In the genomic region with DNA sequence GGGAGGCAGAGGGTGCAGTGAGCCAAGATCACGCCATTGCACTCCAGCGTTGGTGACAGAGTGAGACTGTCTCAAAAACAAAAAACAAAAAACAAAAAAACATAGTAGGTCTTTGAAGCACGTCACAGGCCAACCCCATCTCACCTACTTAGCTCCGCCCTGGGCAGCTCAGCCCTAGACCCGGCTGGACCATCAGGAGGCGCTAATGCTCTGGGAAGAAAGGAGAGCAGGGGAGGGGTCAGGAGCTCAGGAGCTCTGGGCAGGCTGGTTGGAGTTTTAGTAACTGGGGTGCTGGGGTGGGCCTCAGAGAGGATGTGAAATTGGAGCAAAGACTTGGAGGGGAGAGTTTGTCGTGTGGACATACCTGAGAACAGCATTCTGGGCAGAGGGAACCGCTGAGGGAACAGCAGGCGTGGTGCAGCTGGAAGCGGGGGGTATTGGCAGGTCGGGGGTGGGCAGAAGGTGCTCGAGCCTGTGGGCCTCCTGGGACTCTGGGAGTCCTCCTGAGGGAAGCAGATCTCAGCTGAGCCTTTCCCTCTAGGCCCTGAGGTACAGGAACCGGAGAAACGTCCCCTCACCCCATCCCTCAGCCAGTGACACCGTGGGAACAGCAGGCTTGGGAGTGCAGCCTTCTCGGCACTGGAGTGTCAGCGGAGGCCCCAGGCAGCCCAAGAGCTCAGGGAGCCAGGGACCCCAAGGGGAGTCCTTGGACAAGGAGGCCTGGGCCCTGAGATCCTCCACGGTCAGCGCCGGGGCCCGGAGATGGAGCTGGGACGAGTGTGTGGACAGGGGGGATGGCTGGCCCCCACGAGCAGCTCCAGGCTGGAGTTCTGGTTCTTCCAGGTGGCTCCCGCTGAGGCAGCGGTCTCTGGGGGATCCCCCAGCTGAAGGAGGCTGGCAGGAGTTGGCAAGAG, we compare ENCODE assay signal across 8 cellular contexts. TPM values are rescaled to one million over a fixed set of nuclear protein-coding genes. Genes with fewer than 3 reads are reported as not detected.
DNase-seq lines count a peak whose midpoint lies in the region; ATAC-seq and TF ChIP-seq lines count a peak whose summit lies in the region.

No MANE protein-coding gene starts in this region.

- intact Hi-C loops in heart right ventricle (cut with DNase I): loop anchor here in 4 of 10 donors (5.0 to 10.0 kb wide), 3 partner anchors 39 to 741 kb away; a partner anchor contains a TSS
- intact Hi-C loops in heart left ventricle (cut with DNase I): loop anchor here in 4 of 10 donors (5.0 to 10.0 kb wide), 3 partner anchors 39 to 298 kb away; a partner anchor contains a TSS

- H3K4me3 Mint-ChIP-seq in WTC11: no peak overlapping the region

- H3K27ac Mint-ChIP-seq in WTC11: peak overlapping the region; percentile 73

- no peaks in the 10 kb centered on the region for H3K27me3 Mint-ChIP-seq in WTC11 (ENCODE audit: low read depth)

- H3K27ac ChIP-seq in heart right ventricle: peak overlapping the region in 1 of 10 donors; percentile 6
- H3K27ac ChIP-seq in heart left ventricle: no peak overlapping the region

- POLR2A ChIA-PET in WTC11 (lab: Charles Lee): interaction anchor here (0.6 to 1.1 kb wide), 4 partner anchors 14 to 85 kb away, joined by 3 to 5 read pairs (median 4); no protein-coding TSS in a partner anchor

- no peak overlapping the region for H2AFZ ChIP-seq in Loucy (ENCODE audit: low read length)

- no peaks in the 10 kb centered on the region for H3K9me3 Mint-ChIP-seq in WTC11

- H3K4me3 ChIP-seq in heart right ventricle (no peak overlapping the region), heart left ventricle (no peak overlapping the region), Loucy (ENCODE audit: low read length, poor library complexity, severe bottlenecking) (no peak overlapping the region)

- CTCF ChIA-PET in WTC11 (lab: Charles Lee): interaction anchor here (0.5 to 10.4 kb wide), 69 partner anchors 8 to 793 kb away, joined by 3 to 437 read pairs (median 6); a partner anchor contains a TSS

- peaks cover 26% of the 10 kb centered on the region for H3K4me1 Mint-ChIP-seq in WTC11

- DNase-seq in heart right ventricle: no peak
- no peak for DNase-seq in heart left ventricle
- DNase-seq in WTC11 (ENCODE audit: low spot score): peak; percentile 93
- peak; percentile 48 for DNase-seq in hepatic stellate cell (ENCODE audit: low spot score)
- DNase-seq in NCI-H146 (lab: John Stamatoyannopoulos, UW): no peak
- DNase-seq in putamen (ENCODE audit: low spot score): no peak

- H3K9me2 ChIP-seq in Loucy (replicated peaks; ENCODE audit: low read depth, low read length): no peaks in the 10 kb centered on the region

- peaks cover under 1% of the 10 kb centered on the region; the same call in 1 of the 2 replicates for H3K36me3 Mint-ChIP-seq in WTC11

- peaks cover 5% of the 10 kb centered on the region for H4K20me1 ChIP-seq in Loucy (ENCODE audit: insufficient read depth, low read length, poor library complexity, severe bottlenecking)

- H3K4me1 ChIP-seq in heart right ventricle (peaks cover 8 to 48% (median 36%) of the 10 kb centered on the region in 9 donors), heart left ventricle (peaks cover 3 to 47% (median 30%) of the 10 kb centered on the region in 12 donors), Loucy (ENCODE audit: insufficient read depth, low read length, poor library complexity, severe bottlenecking) (peaks cover 29% of the 10 kb centered on the region)

- ATAC-seq in heart right ventricle (no peak), heart left ventricle (no peak), WTC11 (peak; percentile 78), GM21528 (IDR thresholded peaks at IDR 0.05; ENCODE audit: low FRiP score, unreplicated experiment) (no peak)

- TF ChIP-seq CTCF in heart right ventricle (IDR thresholded peaks at IDR 0.05) (peak in 7 of 9 donors; percentile 9 to 35 (median 22)), heart left ventricle (IDR thresholded peaks at IDR 0.05) (peak in 5 of 12 donors; percentile 11 to 34 (median 28)), Loucy (conservative IDR thresholded peaks at IDR 0.05; ENCODE audit: low read length) (peak; percentile 76), WTC11 (IDR thresholded peaks at IDR 0.05) (peak; percentile 23; the same call in 1 of the 2 replicates)

- H3K9me3 ChIP-seq in heart right ventricle: no peaks in the 10 kb centered on the region
- H3K9me3 ChIP-seq in heart left ventricle: no peaks in the 10 kb centered on the region
- H3K9me3 ChIP-seq in Loucy (ENCODE audit: insufficient read depth, low read depth, low read length): no peaks in the 10 kb centered on the region

- no peak overlapping the region for H3K9ac ChIP-seq in Loucy (ENCODE audit: low read depth, low read length, poor library complexity, severe bottlenecking)

- peaks cover 18% of the 10 kb centered on the region; the same call in 1 of the 2 replicates for H3K79me2 ChIP-seq in Loucy (ENCODE audit: insufficient read depth, low read length)

- no peak for TF ChIP-seq POLR2A in heart left ventricle (IDR thresholded peaks at IDR 0.05)

- WGBS in heart right ventricle, 2 donors: 85 to 88% methylated on average over 25 of the region's 25 CpGs
- 85 to 90% (median 87%) methylated on average over 25 of the region's 25 CpGs for WGBS in heart left ventricle, 4 donors

- H3K4me2 ChIP-seq in Loucy (ENCODE audit: low read depth, low read length, poor library complexity, severe bottlenecking): no peak overlapping the region

- no peaks in the 10 kb centered on the region for H3K27me3 ChIP-seq in heart right ventricle
- no peaks in the 10 kb centered on the region for H3K27me3 ChIP-seq in heart left ventricle
- H3K27me3 ChIP-seq in Loucy (ENCODE audit: insufficient read depth, low read length, poor library complexity, severe bottlenecking): no peaks in the 10 kb centered on the region

- peaks cover 0 to 39% (median 14%) of the 10 kb centered on the region in 9 donors for H3K36me3 ChIP-seq in heart right ventricle
- peaks cover 0 to 19% (median 11%) of the 10 kb centered on the region in 9 donors for H3K36me3 ChIP-seq in heart left ventricle
- peaks cover 6% of the 10 kb centered on the region; the same call in 1 of the 2 replicates for H3K36me3 ChIP-seq in Loucy (ENCODE audit: insufficient read depth, low read length)

- no peaks in the 10 kb centered on the region for H3F3A ChIP-seq in Loucy (ENCODE audit: low read depth)

TF ChIP-seq in WTC11, 78 proteins besides CTCF, POLR2A, EP300 and RAD21 (continues in another document):
- TF ChIP-seq CREM (CRISPR knock-in tag; IDR thresholded peaks at IDR 0.05) (no peak), EMX1 (CRISPR knock-in tag; IDR thresholded peaks at IDR 0.05) (no peak), FOXK1 (CRISPR knock-in tag; IDR thresholded peaks at IDR 0.05) (peak; percentile 12; the same call in 1 of the 2 replicates)
- TF ChIP-seq, protein P1, sequence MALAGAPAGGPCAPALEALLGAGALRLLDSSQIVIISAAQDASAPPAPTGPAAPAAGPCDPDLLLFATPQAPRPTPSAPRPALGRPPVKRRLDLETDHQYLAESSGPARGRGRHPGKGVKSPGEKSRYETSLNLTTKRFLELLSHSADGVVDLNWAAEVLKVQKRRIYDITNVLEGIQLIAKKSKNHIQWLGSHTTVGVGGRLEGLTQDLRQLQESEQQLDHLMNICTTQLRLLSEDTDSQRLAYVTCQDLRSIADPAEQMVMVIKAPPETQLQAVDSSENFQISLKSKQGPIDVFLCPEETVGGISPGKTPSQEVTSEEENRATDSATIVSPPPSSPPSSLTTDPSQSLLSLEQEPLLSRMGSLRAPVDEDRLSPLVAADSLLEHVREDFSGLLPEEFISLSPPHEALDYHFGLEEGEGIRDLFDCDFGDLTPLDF (CRISPR knock-in tag; IDR thresholded peaks at IDR 0.05): no peak
- TF ChIP-seq, protein P2, sequence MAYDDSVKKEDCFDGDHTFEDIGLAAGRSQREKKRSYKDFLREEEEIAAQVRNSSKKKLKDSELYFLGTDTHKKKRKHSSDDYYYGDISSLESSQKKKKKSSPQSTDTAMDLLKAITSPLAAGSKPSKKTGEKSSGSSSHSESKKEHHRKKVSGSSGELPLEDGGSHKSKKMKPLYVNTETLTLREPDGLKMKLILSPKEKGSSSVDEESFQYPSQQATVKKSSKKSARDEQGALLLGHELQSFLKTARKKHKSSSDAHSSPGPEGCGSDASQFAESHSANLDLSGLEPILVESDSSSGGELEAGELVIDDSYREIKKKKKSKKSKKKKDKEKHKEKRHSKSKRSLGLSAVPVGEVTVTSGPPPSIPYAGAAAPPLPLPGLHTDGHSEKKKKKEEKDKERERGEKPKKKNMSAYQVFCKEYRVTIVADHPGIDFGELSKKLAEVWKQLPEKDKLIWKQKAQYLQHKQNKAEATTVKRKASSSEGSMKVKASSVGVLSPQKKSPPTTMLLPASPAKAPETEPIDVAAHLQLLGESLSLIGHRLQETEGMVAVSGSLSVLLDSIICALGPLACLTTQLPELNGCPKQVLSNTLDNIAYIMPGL (CRISPR knock-in tag; IDR thresholded peaks at IDR 0.05): no peak

RNA-seq across cellular contexts. Expression of a gene that starts 2.2 kb away (rescaled TPM):
- total RNA-seq in heart right ventricle: 10 to 100 TPM; 10.7 to 21.9 (median 12.8) TPM
- polyA plus RNA-seq in heart right ventricle: 10 to 100 TPM; 17.4 to 18.8 TPM
- total RNA-seq in heart left ventricle: 10 to 100 TPM; 12.8 to 32.5 (median 18.3) TPM
- 10 to 100 TPM; 15.0 to 30.4 TPM for polyA plus RNA-seq in heart left ventricle
- 16.8 to 18.3 TPM (median 18.3 TPM) in 3 replicates for total RNA-seq in WTC11 (2021)

RNA-seq across cellular contexts. Expression of a gene that starts 16.8 kb away (rescaled TPM):
- total RNA-seq in heart right ventricle (10 to 100 TPM in 1 of 10 donors, 1 to 10 TPM in 9; 4.2 to 13.1 (median 5.6) TPM), heart left ventricle (10 to 100 TPM in 1 of 9 donors, 1 to 10 TPM in 8; 4.1 to 16.2 (median 7.3) TPM), WTC11 (2021) (17.0 to 22.0 TPM (median 19.9 TPM) in 3 replicates)
- polyA plus RNA-seq in heart right ventricle (10 to 100 TPM; 10.5 to 42.7 TPM), heart left ventricle (10 to 100 TPM in 1 of 2 donors, 1 to 10 TPM in 1; 8.1 to 24.0 TPM)

RNA-seq across cellular contexts. Expression of a gene that starts 38.8 kb away (rescaled TPM):
- total RNA-seq in heart right ventricle (100 to 1,000 TPM; 264 to 395 (median 288) TPM), heart left ventricle (100 to 1,000 TPM; 220 to 561 (median 290) TPM), WTC11 (2021) (255 to 293 TPM (median 282 TPM) in 3 replicates)
- polyA plus RNA-seq in heart right ventricle (100 to 1,000 TPM; 486 to 750 TPM), heart left ventricle (100 to 1,000 TPM; 385 to 882 TPM)

RNA-seq across cellular contexts. Expression of a gene that starts 39.4 kb away (rescaled TPM):
- total RNA-seq in heart right ventricle (100 to 1,000 TPM in 2 of 10 donors, 10 to 100 TPM in 8; 68.7 to 121 (median 90.2) TPM), heart left ventricle (100 to 1,000 TPM in 4 of 9 donors, 10 to 100 TPM in 5; 80.0 to 169 (median 95.6) TPM), WTC11 (2021) (285 to 321 TPM (median 314 TPM) in 3 replicates)
- polyA plus RNA-seq in heart right ventricle (100 to 1,000 TPM; 182 to 208 TPM), heart left ventricle (100 to 1,000 TPM; 172 to 186 TPM)

RNA-seq across cellular contexts. Expression of a gene that starts 51.4 kb away (rescaled TPM):
- total RNA-seq in heart right ventricle (100 to 1,000 TPM; 115 to 225 (median 132) TPM), heart left ventricle (100 to 1,000 TPM in 8 of 9 donors, 10 to 100 TPM in 1; 94.0 to 291 (median 145) TPM), WTC11 (2021) (56.3 to 81.9 TPM (median 59.1 TPM) in 3 replicates)
- polyA plus RNA-seq in heart right ventricle (100 to 1,000 TPM; 180 TPM), heart left ventricle (100 to 1,000 TPM; 217 to 260 TPM)

Comparison
In these comparisons a context has a peak if more than half of its experiments do, and no peak if none do; other contexts are left out.
1. DNase-seq: peak in WTC11 (single experiment) and hepatic stellate cell (single experiment); none in heart right ventricle (0 of 2), heart left ventricle (0 of 5), NCI-H146 (single experiment) and putamen (single experiment).